ENCODE assay signal across 8 cellular contexts in genomic region chrX:131728295-131729145, GRCh38.
A peak's percentile ranks its signal among the peaks of the same experiment; 100 is the strongest.
DNase-seq lines count a peak whose midpoint lies in the region; ATAC-seq and TF ChIP-seq lines count a peak whose summit lies in the region.

No MANE protein-coding gene starts in this region.

- H3K9me3 ChIP-seq in Peyer's patch, result no peaks in the 10 kb centered on the region

- ATAC-seq in GM21360 (IDR thresholded peaks at IDR 0.05; ENCODE audit: unreplicated experiment) (peak; percentile 67), HG03439 (IDR thresholded peaks at IDR 0.05; ENCODE audit: unreplicated experiment) (no peak), GM21390 (IDR thresholded peaks at IDR 0.05; ENCODE audit: unreplicated experiment) (no peak), foreskin keratinocyte (no peak)

- TF ChIP-seq POLR2A in Peyer's patch (IDR thresholded peaks at IDR 0.05), result no peak

- H3K27ac ChIP-seq in Peyer's patch (peak overlapping the region in 2 of 4 donors; percentile 77 to 80), foreskin keratinocyte (no peak overlapping the region)

- DNase-seq in AG09319 (ENCODE audit: extremely low read depth, low read depth) (peak; percentile 79), Peyer's patch (peak in 2 of 3 donors; percentile 78 to 90), hepatic stellate cell (ENCODE audit: low spot score) (peak; percentile 38), NCI-H510A (lab: John Stamatoyannopoulos, UW) (no peak), foreskin keratinocyte (no peak)

- peak overlapping the region in 2 of 4 donors; percentile 43 to 57 for H3K4me3 ChIP-seq in Peyer's patch

- H3K4me1 ChIP-seq in Peyer's patch (no peaks in the 10 kb centered on the region), foreskin keratinocyte (no peaks in the 10 kb centered on the region)

- no peaks in the 10 kb centered on the region for H3K36me3 ChIP-seq in Peyer's patch

- TF ChIP-seq CTCF in AG09319 (IDR thresholded peaks at IDR 0.05; ENCODE audit: low read depth, low read length), result peak; percentile 43
- TF ChIP-seq CTCF in Peyer's patch (IDR thresholded peaks at IDR 0.05), result peak in 3 of 6 experiments; percentile 28 to 74 (median 35)
- no peak for TF ChIP-seq CTCF in foreskin keratinocyte (conservative IDR thresholded peaks at IDR 0.05)

- H3K27me3 ChIP-seq in Peyer's patch (no peaks in the 10 kb centered on the region), foreskin keratinocyte (no peaks in the 10 kb centered on the region)

Comparison
In these comparisons a context has a peak if more than half of its experiments do, and no peak if none do; other contexts are left out.
1. DNase-seq: peak in AG09319 (single experiment), Peyer's patch (2 of 3) and hepatic stellate cell (single experiment); none in NCI-H510A (single experiment) and foreskin keratinocyte (0 of 2).